In genomic region chr18:25351773-25352628, GRCh38 we compare ENCODE assay signal across 8 cellular contexts. TPM values are rescaled to one million over a fixed set of nuclear protein-coding genes. Genes with fewer than 3 reads are reported as not detected.
A peak's percentile ranks its signal among the peaks of the same experiment; 100 is the strongest.
DNase-seq lines count a peak whose midpoint lies in the region; ATAC-seq and TF ChIP-seq lines count a peak whose summit lies in the region.

TSS of gene ZNF521 (minus strand) at chr18:25352166. CDS start at chr18:25350946, 1,220 bp downstream.

- H3K4me1 Mint-ChIP-seq in activated CD4-positive, alpha-beta T cell treated with anti-CD3 and anti-CD28 coated beads for 36 hours: peaks cover 10% of the 10 kb centered on the region
- peaks cover 14% of the 10 kb centered on the region for H3K4me1 Mint-ChIP-seq in dendritic cell treated with granulocyte-macrophage colony-stimulating factor and Interleukin-4, amounts not matched to agents 40 ng/mL and 50 ng/mL, for 4 days (ENCODE audit: low read depth)

- H3K27me3 Mint-ChIP-seq in activated CD4-positive, alpha-beta T cell treated with anti-CD3 and anti-CD28 coated beads for 36 hours: peaks cover 48% of the 10 kb centered on the region
- peaks cover 60% of the 10 kb centered on the region for H3K27me3 Mint-ChIP-seq in dendritic cell treated with granulocyte-macrophage colony-stimulating factor and Interleukin-4, amounts not matched to agents 40 ng/mL and 50 ng/mL, for 4 days

- no peak within 1 kb of the TSS for H3K27ac Mint-ChIP-seq in activated CD4-positive, alpha-beta T cell treated with anti-CD3 and anti-CD28 coated beads for 36 hours
- H3K27ac Mint-ChIP-seq in dendritic cell treated with granulocyte-macrophage colony-stimulating factor and Interleukin-4, amounts not matched to agents 40 ng/mL and 50 ng/mL, for 4 days: no peak within 1 kb of the TSS

- H3K4me3 ChIP-seq in AG04449 (ENCODE audit: low read depth, low read length): peak within 1 kb of the TSS; percentile 85

- peak; percentile 24 for TF ChIP-seq CTCF in AG04449 (IDR thresholded peaks at IDR 0.05; ENCODE audit: insufficient read depth, low read length, missing control alignments)

- POLR2A ChIA-PET in AG04449 (lab: Yijun Ruan, JAX): interaction anchor here (0.7 kb wide), 1 partner anchor 537 kb away, joined by 3 read pairs; no protein-coding TSS in a partner anchor
- POLR2A ChIA-PET in activated CD4-positive, alpha-beta T cell treated with anti-CD3 and anti-CD28 coated beads for 36 hours (lab: Charles Lee): no interaction called here

- CTCF ChIA-PET in AG04449 (lab: Yijun Ruan, JAX): interaction anchor here (1.4 to 1.6 kb wide), 3 partner anchors 12 to 472 kb away, joined by 3 to 6 read pairs (median 3); no protein-coding TSS in a partner anchor
- CTCF ChIA-PET in activated CD4-positive, alpha-beta T cell treated with anti-CD3 and anti-CD28 coated beads for 36 hours (lab: Charles Lee): no interaction called here

- DNase-seq in AG04449 (ENCODE audit: low read depth, low spot score) (peak; percentile 17), NCI-H345 (lab: John Stamatoyannopoulos, UW) (peak; percentile 89)
- DNase-seq in activated CD4-positive, alpha-beta T cell treated with anti-CD3 and anti-CD28 coated beads for 36 hours: peak; percentile 72
- peak in 2 of 3 donors; percentile 8 to 13 for DNase-seq in stimulated activated CD4-positive, alpha-beta T cell treated with anti-CD3 and anti-CD28 coated beads, Interleukin-12 subunit alpha, Interleukin-12 subunit beta, amount 100 ng/mL, for 48 hours (ENCODE audit: low read depth in 2 of 3, low spot score in 1 of 3)

- H3K36me3 Mint-ChIP-seq in activated CD4-positive, alpha-beta T cell treated with anti-CD3 and anti-CD28 coated beads for 36 hours (ENCODE audit: low read depth): no peaks in the 10 kb centered on the region
- H3K36me3 Mint-ChIP-seq in dendritic cell treated with granulocyte-macrophage colony-stimulating factor and Interleukin-4, amounts not matched to agents 40 ng/mL and 50 ng/mL, for 4 days (ENCODE audit: low read depth): no peaks in the 10 kb centered on the region

- H3K27me3 ChIP-seq in layer of hippocampus (ENCODE audit: control insufficient read depth, insufficient read depth, low read length): no peaks in the 10 kb centered on the region

- H3K9me3 Mint-ChIP-seq in activated CD4-positive, alpha-beta T cell treated with anti-CD3 and anti-CD28 coated beads for 36 hours (ENCODE audit: low read depth): no peaks in the 10 kb centered on the region
- H3K9me3 Mint-ChIP-seq in dendritic cell treated with granulocyte-macrophage colony-stimulating factor and Interleukin-4, amounts not matched to agents 40 ng/mL and 50 ng/mL, for 4 days: no peaks in the 10 kb centered on the region

- peak within 1 kb of the TSS; percentile 71 for H3K4me3 Mint-ChIP-seq in activated CD4-positive, alpha-beta T cell treated with anti-CD3 and anti-CD28 coated beads for 36 hours
- H3K4me3 Mint-ChIP-seq in dendritic cell treated with granulocyte-macrophage colony-stimulating factor and Interleukin-4, amounts not matched to agents 40 ng/mL and 50 ng/mL, for 4 days: peak within 1 kb of the TSS; percentile 91

- H3K27ac ChIP-seq in layer of hippocampus (ENCODE audit: low read depth, low read length): peak within 1 kb of the TSS; percentile 92

- peak; percentile 54 for ATAC-seq in GM18861 (IDR thresholded peaks at IDR 0.05; ENCODE audit: unreplicated experiment)
- ATAC-seq in HG03139 (IDR thresholded peaks at IDR 0.05; ENCODE audit: unreplicated experiment): peak; percentile 65
- peak; percentile 88 for ATAC-seq in activated CD4-positive, alpha-beta T cell treated with anti-CD3 and anti-CD28 coated beads for 36 hours

- intact Hi-C loops in activated CD4-positive, alpha-beta T cell treated with anti-CD3 and anti-CD28 coated beads for 36 hours (cut with DNase I, micrococcal nuclease): loop anchor here in 1 of 2 experiments (5.0 kb wide), 1 partner anchor 740 kb away; the partner anchor contains the start of gene SS18
- intact Hi-C loops in dendritic cell treated with granulocyte-macrophage colony-stimulating factor and Interleukin-4, amounts not matched to agents 40 ng/mL and 50 ng/mL, for 4 days (cut with micrococcal nuclease): loop anchor here (10.0 kb wide), 2 partner anchors 117 to 153 kb away; no protein-coding TSS in a partner anchor

RNA-seq across cellular contexts. Expression of gene ZNF521, which starts in this region (rescaled TPM):
- not detected for total RNA-seq in activated CD4-positive, alpha-beta T cell treated with anti-CD3 and anti-CD28 coated beads for 36 hours

Comparison
In these comparisons a context has a peak if more than half of its experiments do, and no peak if none do; other contexts are left out.
1. Peak in every context shown above with its lines: DNase-seq, ATAC-seq, H3K4me3 ChIP-seq and H3K27ac ChIP-seq.
2. Peak in DNase-seq and ATAC-seq in activated CD4-positive, alpha-beta T cell treated with anti-CD3 and anti-CD28 coated beads for 36 hours; RNA of the gene not detected or under 1 TPM.
3. DNase-seq: peak in every context shown above with its lines; median percentile 89 in NCI-H345; 72 in activated CD4-positive, alpha-beta T cell treated with anti-CD3 and anti-CD28 coated beads for 36 hours; 17 in AG04449; 10 in stimulated activated CD4-positive, alpha-beta T cell treated with anti-CD3 and anti-CD28 coated beads, Interleukin-12 subunit alpha, Interleukin-12 subunit beta, amount 100 ng/mL, for 48 hours.